ENCODE assay signal across 30 cellular contexts in the genomic region with DNA sequence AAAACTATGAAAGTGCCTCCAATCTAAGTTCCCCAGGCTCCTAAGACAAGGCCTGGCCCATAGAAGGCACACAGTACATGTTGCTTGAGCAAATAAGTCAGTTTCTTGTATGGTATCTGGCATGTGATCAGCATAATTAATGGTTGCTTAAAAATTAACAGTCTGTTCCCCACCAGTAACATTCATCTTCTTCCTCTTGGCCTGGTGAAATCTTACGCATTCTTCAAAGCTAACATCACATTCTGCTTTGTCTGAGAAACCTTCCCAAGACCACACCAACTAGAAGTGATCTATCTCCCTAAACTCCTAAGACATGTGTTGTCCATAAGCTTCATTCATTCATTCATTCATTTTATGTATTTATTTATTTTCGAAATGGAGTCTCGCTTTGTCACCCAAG. TPM values are rescaled to one million over a fixed set of nuclear protein-coding genes. Genes with fewer than 3 reads are reported as not detected.
DNase-seq lines count a peak whose midpoint lies in the region; ATAC-seq and TF ChIP-seq lines count a peak whose summit lies in the region.
"Had no signal": no experiment of that assay in that cellular context is flagged by ENCODE, and none has a peak within 500 bp of the region (broad histone marks: within the 10 kb centered on the region; RNA-seq: fewer than 3 reads in every experiment).

No MANE protein-coding gene starts in this region.

- H3K36me3 Mint-ChIP-seq in immature natural killer cell (peaks cover 0 to 4% (median 0%) of the 10 kb centered on the region in 3 donors), nephron (ENCODE audit: low read depth) (no peaks in the 10 kb centered on the region)
- H3K36me3 Mint-ChIP-seq: CD4-positive, alpha-beta memory T cell had no signal

- no peak for DNase-seq in immature natural killer cell
- no peak for DNase-seq in NCI-H510A treated with DMSO at 0.1 percent for 48 hours (lab: John Stamatoyannopoulos, UW)
- no peak for DNase-seq in NCI-H345 (lab: John Stamatoyannopoulos, UW)
- DNase-seq: AML-193; C1 segment of cervical spinal cord; Caco-2; CD4-positive, alpha-beta memory T cell; DMS 273 treated with DMSO at 0.1 percent for 48 hours; DMS79 treated with DMSO at 0.1 percent for 48 hours; GF-D8; HCEC 1CT; NCI-H1048; NCI-H1417 treated with DMSO at 0.1 percent for 48 hours; NCI-H1694 treated with DMSO at 0.1 percent for 48 hours; NCI-H2081; NCI-H2171; NCI-H226; NCI-H524; NCI-H748 treated with DMSO at 0.1 percent for 48 hours; NK-92 treated with Interleukin-12 subunit alpha and Interleukin-12 subunit beta, amount 100 ng/mL, for 24 hours; PC-3; SJCRH30 had no signal

- peak overlapping the region in 5 of 6 donors; percentile 13 to 58 (median 28) for H3K27ac Mint-ChIP-seq in immature natural killer cell
- peak overlapping the region; percentile 62 to 86 (median 85) for H3K27ac Mint-ChIP-seq in nephron

- no peaks in the 10 kb centered on the region for H3K36me3 ChIP-seq in BLaER1 treated with 17β-estradiol and CSF1 and Interleukin-3, amounts not matched to agents 10 nM and 100 nM
- H3K36me3 ChIP-seq: SJCRH30 had no signal

- H3K4me3 Mint-ChIP-seq in immature natural killer cell (no peak overlapping the region), nephron (no peak overlapping the region)
- H3K4me3 Mint-ChIP-seq: CD4-positive, alpha-beta memory T cell had no signal

- H3K9ac ChIP-seq in BLaER1 treated with 17β-estradiol and CSF1 and Interleukin-3, amounts not matched to agents 10 nM and 100 nM: no peak overlapping the region

- H3K4me2 ChIP-seq in BLaER1 treated with 17β-estradiol and CSF1 and Interleukin-3, amounts not matched to agents 10 nM and 100 nM: peak overlapping the region in 3 of 11 experiments; percentile 1 to 27 (median 17); a peak in 3 of 22 replicates

- H3K27me3 Mint-ChIP-seq in immature natural killer cell (ENCODE audit: low read depth in 3 of 3): peaks cover 2 to 3% (median 2%) of the 10 kb centered on the region in 3 donors
- peaks cover 2% of the 10 kb centered on the region for H3K27me3 Mint-ChIP-seq in nephron (ENCODE audit: low read depth)
- H3K27me3 Mint-ChIP-seq: CD4-positive, alpha-beta memory T cell had no signal

- no peaks in the 10 kb centered on the region for H3K27me3 ChIP-seq in BLaER1 treated with 17β-estradiol and CSF1 and Interleukin-3, amounts not matched to agents 10 nM and 100 nM
- H3K27me3 ChIP-seq: SJCRH30 had no signal

- H4K20me1 ChIP-seq in BLaER1 treated with 17β-estradiol and CSF1 and Interleukin-3, amounts not matched to agents 10 nM and 100 nM: no peaks in the 10 kb centered on the region

- TF ChIP-seq CTCF in VCaP (conservative IDR thresholded peaks at IDR 0.05) (no peak), nephron (IDR thresholded peaks at IDR 0.05; ENCODE audit: unreplicated experiment in 3 of 3) (no peak)

- H3K9me3 Mint-ChIP-seq in immature natural killer cell (no peaks in the 10 kb centered on the region), nephron (no peaks in the 10 kb centered on the region)
- H3K9me3 Mint-ChIP-seq: CD4-positive, alpha-beta memory T cell had no signal

- no peak overlapping the region for H3K4me3 ChIP-seq in BLaER1 treated with 17β-estradiol and CSF1 and Interleukin-3, amounts not matched to agents 10 nM and 100 nM
- H3K4me3 ChIP-seq: SJCRH30 had no signal

- H3K9me3 ChIP-seq in BLaER1 treated with 17β-estradiol and CSF1 and Interleukin-3, amounts not matched to agents 10 nM and 100 nM (replicated peaks in 1 of 11): peaks cover 0 to 24% (median 7%) of the 10 kb centered on the region in 11 experiments; a peak in 11 of 22 replicates
- H3K9me3 ChIP-seq: Caco-2, SJCRH30 had no signal

- H3K4me1 ChIP-seq in BLaER1 treated with 17β-estradiol and CSF1 and Interleukin-3, amounts not matched to agents 10 nM and 100 nM: peaks cover 65 to 99% (median 95%) of the 10 kb centered on the region in 10 experiments

- H3K4me1 Mint-ChIP-seq in immature natural killer cell (peaks cover 62 to 64% of the 10 kb centered on the region in 2 donors), nephron (peaks cover 61% of the 10 kb centered on the region)

- H3K27ac ChIP-seq in BLaER1 treated with 17β-estradiol and CSF1 and Interleukin-3, amounts not matched to agents 10 nM and 100 nM: peak overlapping the region in 6 of 11 experiments; percentile 33 to 99 (median 68); a peak in 8 of 22 replicates
- peak overlapping the region; percentile 59 for H3K27ac ChIP-seq in VCaP
- H3K27ac ChIP-seq: SJCRH30 had no signal

- ATAC-seq in HG02610 (IDR thresholded peaks at IDR 0.05; ENCODE audit: unreplicated experiment) (no peak), HG03280 (IDR thresholded peaks at IDR 0.05; ENCODE audit: unreplicated experiment) (no peak)
- ATAC-seq: PC-3, Right ventricle myocardium inferior, SK-N-SH treated with all-trans-retinoic acid at 6 μM for 48 hours had no signal

RNA-seq across cellular contexts. Expression of gene LIPC, which starts 48.1 kb away (rescaled TPM):
- polyA plus RNA-seq in immature natural killer cell: 1 to 10 TPM; 2.4 to 6.8 (median 2.8) TPM
- polyA plus RNA-seq: H1 had no signal
